Comparison of ENCODE assay signal across 33 cellular contexts in the genomic region with DNA sequence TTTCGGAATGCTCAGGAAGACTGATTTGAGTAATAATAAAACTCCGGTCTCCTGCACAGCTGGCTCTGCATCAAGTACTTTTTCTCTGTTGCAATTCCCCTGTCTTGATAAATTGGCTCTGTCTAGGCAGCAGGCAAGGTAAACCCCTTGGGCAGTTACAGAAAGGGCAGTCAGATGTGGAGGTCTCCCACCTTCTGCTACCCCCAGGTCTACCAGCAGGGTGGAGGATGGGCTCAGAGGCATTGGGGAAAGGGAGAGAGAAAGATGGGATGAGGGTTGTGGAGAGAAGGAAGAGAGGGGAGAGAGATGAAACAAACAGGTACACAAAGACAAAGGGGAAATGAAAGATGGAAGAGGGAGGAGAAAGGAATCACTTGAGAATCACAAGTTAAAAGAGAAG.
"Had no signal": no experiment of that assay in that cellular context is flagged by ENCODE, and none has a peak within 500 bp of the region (broad histone marks: within the 10 kb centered on the region; RNA-seq: fewer than 3 reads in every experiment).

No MANE protein-coding gene starts in this region.

- H3K9me3 ChIP-seq: adrenal gland, colonic mucosa had no signal

- H3K4me1 ChIP-seq: adrenal gland, body of pancreas, colonic mucosa, heart left ventricle had no signal

- DNase-seq: activated CD4-positive, alpha-beta memory T cell treated with anti-CD3 and anti-CD28 coated beads for 36 hours; activated CD4-positive, alpha-beta T cell treated with anti-CD3 and anti-CD28 coated beads for 36 hours; activated CD4-positive, alpha-beta T cell treated with anti-CD3 and anti-CD28 coated beads, Interleukin-2, amount 10 ng/mL, durations not matched to agents 24 days and 14 days; activated CD4-positive, CD25-positive, alpha-beta regulatory T cell; activated CD4-positive, CD25-positive, alpha-beta regulatory T cell treated with anti-CD3 and anti-CD28 coated beads, Interleukin-2, amount 50 U/mL, for 72 hours; activated CD8-positive, alpha-beta memory T cell treated with anti-CD3 and anti-CD28 coated beads, Interleukin-2, amount 10 ng/mL, durations not matched to agents 7 days and 5 days; activated CD8-positive, alpha-beta memory T cell treated with anti-CD3 and anti-CD28 coated beads, Interleukin-2, amount 50 U/mL, for 4 hours; activated CD8-positive, alpha-beta T cell treated with anti-CD3 and anti-CD28 coated beads, Interleukin-2, amount 10 ng/mL, durations not matched to agents 7 days and 5 days; activated gamma-delta T cell; activated naive CD4-positive, alpha-beta T cell treated with Interleukin-2 at 50 U/mL for 16 hours; activated naive CD8-positive, alpha-beta T cell treated with anti-CD3 and anti-CD28 coated beads for 36 hours; activated naive CD8-positive, alpha-beta T cell treated with anti-CD3 and anti-CD28 coated beads, Interleukin-2, amount 50 U/mL, for 24 hours; activated T-cell treated with anti-CD3 and anti-CD28 coated beads, Interleukin-2, amount 50 U/mL, for 1 hour; activated T-cell treated with anti-CD3 and anti-CD28 coated beads, Interleukin-2, amount 50 U/mL, for 48 hours; adrenal gland; amygdala; aorta; body of pancreas; caudate nucleus; cerebellar nuclear complex; colonic mucosa; effector CD8-positive, alpha-beta T cell; glutamatergic neuron; heart left ventricle; hypothalamus; T-helper 17 cell; T1000; WERI-Rb-1 had no signal

- H3K27me3 ChIP-seq: adrenal gland, body of pancreas, colonic mucosa, heart left ventricle had no signal

- FAIRE-seq: frontal cortex had no signal

- H3K4me3 Mint-ChIP-seq: activated CD4-positive, alpha-beta memory T cell treated with anti-CD3 and anti-CD28 coated beads for 36 hours; activated CD4-positive, alpha-beta T cell treated with anti-CD3 and anti-CD28 coated beads for 36 hours; activated CD4-positive, alpha-beta T cell treated with anti-CD3 and anti-CD28 coated beads, Interleukin-2, amount 10 ng/mL, durations not matched to agents 24 days and 14 days; activated CD8-positive, alpha-beta memory T cell treated with anti-CD3 and anti-CD28 coated beads, Interleukin-2, amount 10 ng/mL, durations not matched to agents 7 days and 5 days; activated CD8-positive, alpha-beta T cell treated with anti-CD3 and anti-CD28 coated beads, Interleukin-2, amount 10 ng/mL, durations not matched to agents 7 days and 5 days; activated naive CD4-positive, alpha-beta T cell treated with anti-CD3 and anti-CD28 coated beads, Interleukin-2, amount 50 U/mL, for 24 hours; activated naive CD8-positive, alpha-beta T cell treated with anti-CD3 and anti-CD28 coated beads for 36 hours; activated naive CD8-positive, alpha-beta T cell treated with anti-CD3 and anti-CD28 coated beads, Interleukin-2, amount 50 U/mL, for 24 hours; activated T-helper 1 cell treated with anti-CD3 and anti-CD28 coated beads, Interleukin-12 subunit alpha, Interleukin-12 subunit beta, Interleukin-2, Interleukin-4 antibody, amounts not matched to agents 30 ng/mL and 10 ng/mL and 1 ng/mL, durations not matched to agents 14 hours and 24 hours and 36 hours; T-helper 17 cell; T-helper 2 cell treated with Interferon-gamma antibody and Interleukin-4, amounts not matched to agents 5 μg/mL and 100 μg/mL, for 36 hours had no signal

- H3K27ac ChIP-seq: adrenal gland, body of pancreas, colonic mucosa, heart left ventricle, WERI-Rb-1 had no signal

- H3K27me3 Mint-ChIP-seq: activated naive CD8-positive, alpha-beta T cell treated with anti-CD3 and anti-CD28 coated beads for 36 hours had no signal

- H3K9me3 Mint-ChIP-seq: activated CD4-positive, alpha-beta T cell treated with anti-CD3 and anti-CD28 coated beads, Interleukin-2, amount 10 ng/mL, durations not matched to agents 24 days and 14 days; activated naive CD4-positive, alpha-beta T cell treated with anti-CD3 and anti-CD28 coated beads, Interleukin-2, amount 50 U/mL, for 24 hours; activated naive CD8-positive, alpha-beta T cell treated with anti-CD3 and anti-CD28 coated beads, Interleukin-2, amount 50 U/mL, for 24 hours; activated T-helper 1 cell treated with anti-CD3 and anti-CD28 coated beads, Interleukin-12 subunit alpha, Interleukin-12 subunit beta, Interleukin-2, Interleukin-4 antibody, amounts not matched to agents 30 ng/mL and 10 ng/mL and 1 ng/mL, durations not matched to agents 14 hours and 24 hours and 36 hours; T-helper 2 cell treated with Interferon-gamma antibody and Interleukin-4, amounts not matched to agents 5 μg/mL and 100 μg/mL, for 36 hours had no signal

- ATAC-seq: activated CD4-positive, alpha-beta T cell treated with anti-CD3 and anti-CD28 coated beads for 36 hours; activated CD8-positive, alpha-beta memory T cell treated with anti-CD3 and anti-CD28 coated beads, Interleukin-2, amount 10 ng/mL, durations not matched to agents 7 days and 5 days; activated CD8-positive, alpha-beta T cell treated with anti-CD3 and anti-CD28 coated beads, Interleukin-2, amount 10 ng/mL, durations not matched to agents 7 days and 5 days; activated naive CD8-positive, alpha-beta T cell treated with anti-CD3 and anti-CD28 coated beads, Interleukin-2, amount 50 U/mL, for 24 hours; body of pancreas; esophagus mucosa; heart left ventricle; T-helper 17 cell had no signal

- H3K36me3 Mint-ChIP-seq: activated CD4-positive, alpha-beta memory T cell treated with anti-CD3 and anti-CD28 coated beads for 36 hours; activated CD8-positive, alpha-beta memory T cell treated with anti-CD3 and anti-CD28 coated beads, Interleukin-2, amount 10 ng/mL, durations not matched to agents 7 days and 5 days; activated naive CD8-positive, alpha-beta T cell treated with anti-CD3 and anti-CD28 coated beads for 36 hours had no signal

- H3K36me3 ChIP-seq: adrenal gland, colonic mucosa, heart left ventricle, WERI-Rb-1 had no signal

- H3K4me1 Mint-ChIP-seq: activated CD4-positive, alpha-beta T cell treated with anti-CD3 and anti-CD28 coated beads for 36 hours; activated CD4-positive, alpha-beta T cell treated with anti-CD3 and anti-CD28 coated beads, Interleukin-2, amount 10 ng/mL, durations not matched to agents 24 days and 14 days; activated CD8-positive, alpha-beta memory T cell treated with anti-CD3 and anti-CD28 coated beads, Interleukin-2, amount 10 ng/mL, durations not matched to agents 7 days and 5 days; activated naive CD4-positive, alpha-beta T cell treated with anti-CD3 and anti-CD28 coated beads, Interleukin-2, amount 50 U/mL, for 24 hours; activated naive CD8-positive, alpha-beta T cell treated with anti-CD3 and anti-CD28 coated beads for 36 hours; activated naive CD8-positive, alpha-beta T cell treated with anti-CD3 and anti-CD28 coated beads, Interleukin-2, amount 50 U/mL, for 24 hours; T-helper 17 cell had no signal

- H3K27ac Mint-ChIP-seq: activated CD4-positive, alpha-beta memory T cell treated with anti-CD3 and anti-CD28 coated beads for 36 hours; activated CD4-positive, alpha-beta T cell treated with anti-CD3 and anti-CD28 coated beads for 36 hours; activated CD4-positive, alpha-beta T cell treated with anti-CD3 and anti-CD28 coated beads, Interleukin-2, amount 10 ng/mL, durations not matched to agents 24 days and 14 days; activated CD8-positive, alpha-beta memory T cell treated with anti-CD3 and anti-CD28 coated beads, Interleukin-2, amount 10 ng/mL, durations not matched to agents 7 days and 5 days; activated CD8-positive, alpha-beta T cell treated with anti-CD3 and anti-CD28 coated beads, Interleukin-2, amount 10 ng/mL, durations not matched to agents 7 days and 5 days; activated naive CD4-positive, alpha-beta T cell treated with anti-CD3 and anti-CD28 coated beads, Interleukin-2, amount 50 U/mL, for 24 hours; activated naive CD8-positive, alpha-beta T cell treated with anti-CD3 and anti-CD28 coated beads for 36 hours; activated naive CD8-positive, alpha-beta T cell treated with anti-CD3 and anti-CD28 coated beads, Interleukin-2, amount 50 U/mL, for 24 hours; activated T-helper 1 cell treated with anti-CD3 and anti-CD28 coated beads, Interleukin-12 subunit alpha, Interleukin-12 subunit beta, Interleukin-2, Interleukin-4 antibody, amounts not matched to agents 30 ng/mL and 10 ng/mL and 1 ng/mL, durations not matched to agents 14 hours and 24 hours and 36 hours; T-helper 17 cell; T-helper 2 cell treated with Interferon-gamma antibody and Interleukin-4, amounts not matched to agents 5 μg/mL and 100 μg/mL, for 36 hours had no signal

- H3K4me3 ChIP-seq: adrenal gland, body of pancreas, colonic mucosa, heart left ventricle had no signal
